Comparison of ENCODE assay signal across 1 cellular context in genomic region chr14:103820908-103821307, GRCh38.
TF ChIP-seq lines count a peak whose summit lies in the region.

No MANE protein-coding gene starts in this region.

TF ChIP-seq in HEK293, 187 proteins besides CTCF, POLR2A, EP300 and RAD21 (continued from another document and continues in another):
- no peak for TF ChIP-seq ZNF76 (tag by site-specific recombination; IDR thresholded peaks at IDR 0.05; ENCODE audit: borderline replicate concordance, low read depth)
- TF ChIP-seq SP2 (tag by site-specific recombination; IDR thresholded peaks at IDR 0.05), result no peak
- no peak for TF ChIP-seq ZNF169 (tag by site-specific recombination; IDR thresholded peaks at IDR 0.05)
- no peak; the same call in 1 of the 2 replicates for TF ChIP-seq PRDM4 (tag by site-specific recombination; IDR thresholded peaks at IDR 0.05)
- no peak for TF ChIP-seq ZNF701 (tag by site-specific recombination; IDR thresholded peaks at IDR 0.05)
- no peak for TF ChIP-seq ZNF555 (tag by site-specific recombination; conservative IDR thresholded peaks at IDR 0.05)
- no peak for TF ChIP-seq ZNF792 (tag by site-specific recombination; IDR thresholded peaks at IDR 0.05)
- TF ChIP-seq, protein P1, sequence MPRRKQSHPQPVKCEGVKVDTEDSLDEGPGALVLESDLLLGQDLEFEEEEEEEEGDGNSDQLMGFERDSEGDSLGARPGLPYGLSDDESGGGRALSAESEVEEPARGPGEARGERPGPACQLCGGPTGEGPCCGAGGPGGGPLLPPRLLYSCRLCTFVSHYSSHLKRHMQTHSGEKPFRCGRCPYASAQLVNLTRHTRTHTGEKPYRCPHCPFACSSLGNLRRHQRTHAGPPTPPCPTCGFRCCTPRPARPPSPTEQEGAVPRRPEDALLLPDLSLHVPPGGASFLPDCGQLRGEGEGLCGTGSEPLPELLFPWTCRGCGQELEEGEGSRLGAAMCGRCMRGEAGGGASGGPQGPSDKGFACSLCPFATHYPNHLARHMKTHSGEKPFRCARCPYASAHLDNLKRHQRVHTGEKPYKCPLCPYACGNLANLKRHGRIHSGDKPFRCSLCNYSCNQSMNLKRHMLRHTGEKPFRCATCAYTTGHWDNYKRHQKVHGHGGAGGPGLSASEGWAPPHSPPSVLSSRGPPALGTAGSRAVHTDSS (tag by site-specific recombination; IDR thresholded peaks at IDR 0.05), result no peak
- TF ChIP-seq ZFP37 (tag by site-specific recombination; IDR thresholded peaks at IDR 0.05), result no peak
- TF ChIP-seq, protein P2, sequence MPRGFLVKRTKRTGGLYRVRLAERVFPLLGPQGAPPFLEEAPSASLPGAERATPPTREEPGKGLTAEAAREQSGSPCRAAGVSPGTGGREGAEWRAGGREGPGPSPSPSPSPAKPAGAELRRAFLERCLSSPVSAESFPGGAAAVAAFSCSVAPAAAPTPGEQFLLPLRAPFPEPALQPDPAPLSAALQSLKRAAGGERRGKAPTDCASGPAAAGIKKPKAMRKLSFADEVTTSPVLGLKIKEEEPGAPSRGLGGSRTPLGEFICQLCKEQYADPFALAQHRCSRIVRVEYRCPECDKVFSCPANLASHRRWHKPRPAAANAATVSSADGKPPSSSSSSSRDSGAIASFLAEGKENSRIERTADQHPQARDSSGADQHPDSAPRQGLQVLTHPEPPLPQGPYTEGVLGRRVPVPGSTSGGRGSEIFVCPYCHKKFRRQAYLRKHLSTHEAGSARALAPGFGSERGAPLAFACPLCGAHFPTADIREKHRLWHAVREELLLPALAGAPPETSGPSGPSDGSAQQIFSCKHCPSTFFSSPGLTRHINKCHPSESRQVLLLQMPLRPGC (tag by site-specific recombination; IDR thresholded peaks at IDR 0.05), result peak; percentile 71
- TF ChIP-seq ZNF747 (tag by site-specific recombination; IDR thresholded peaks at IDR 0.05), result no peak
- TF ChIP-seq WT1 (tag by site-specific recombination; IDR thresholded peaks at IDR 0.05), result peak; percentile 73
- TF ChIP-seq ZNF561 (tag by site-specific recombination; IDR thresholded peaks at IDR 0.05; ENCODE audit: borderline replicate concordance), result no peak
- TF ChIP-seq ZNF830 (tag by site-specific recombination; IDR thresholded peaks at IDR 0.05; ENCODE audit: low read depth), result no peak
- TF ChIP-seq ZNF157 (tag by site-specific recombination; IDR thresholded peaks at IDR 0.05), result no peak
- TF ChIP-seq ZNF677 (tag by site-specific recombination; IDR thresholded peaks at IDR 0.05), result no peak
- TF ChIP-seq ZIC2 (tag by site-specific recombination; IDR thresholded peaks at IDR 0.05), result no peak
- peak; percentile 91 for TF ChIP-seq GFI1B (tag by site-specific recombination; IDR thresholded peaks at IDR 0.05)
- no peak for TF ChIP-seq SP3 (tag by site-specific recombination; IDR thresholded peaks at IDR 0.05)
- TF ChIP-seq, protein P3, sequence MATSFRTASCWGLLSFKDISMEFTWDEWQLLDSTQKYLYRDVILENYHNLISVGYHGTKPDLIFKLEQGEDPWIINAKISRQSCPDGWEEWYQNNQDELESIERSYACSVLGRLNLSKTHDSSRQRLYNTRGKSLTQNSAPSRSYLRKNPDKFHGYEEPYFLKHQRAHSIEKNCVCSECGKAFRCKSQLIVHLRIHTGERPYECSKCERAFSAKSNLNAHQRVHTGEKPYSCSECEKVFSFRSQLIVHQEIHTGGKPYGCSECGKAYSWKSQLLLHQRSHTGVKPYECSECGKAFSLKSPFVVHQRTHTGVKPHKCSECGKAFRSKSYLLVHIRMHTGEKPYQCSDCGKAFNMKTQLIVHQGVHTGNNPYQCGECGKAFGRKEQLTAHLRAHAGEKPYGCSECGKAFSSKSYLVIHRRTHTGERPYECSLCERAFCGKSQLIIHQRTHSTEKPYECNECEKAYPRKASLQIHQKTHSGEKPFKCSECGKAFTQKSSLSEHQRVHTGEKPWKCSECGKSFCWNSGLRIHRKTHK (tag by site-specific recombination; IDR thresholded peaks at IDR 0.05), result no peak
- TF ChIP-seq ZNF302 (tag by site-specific recombination; IDR thresholded peaks at IDR 0.05; ENCODE audit: low read depth), result no peak
- TF ChIP-seq BCL11A (tag by site-specific recombination; IDR thresholded peaks at IDR 0.05; ENCODE audit: low read depth), result peak; percentile 69; the same call in 1 of the 2 replicates
- TF ChIP-seq, protein P4, sequence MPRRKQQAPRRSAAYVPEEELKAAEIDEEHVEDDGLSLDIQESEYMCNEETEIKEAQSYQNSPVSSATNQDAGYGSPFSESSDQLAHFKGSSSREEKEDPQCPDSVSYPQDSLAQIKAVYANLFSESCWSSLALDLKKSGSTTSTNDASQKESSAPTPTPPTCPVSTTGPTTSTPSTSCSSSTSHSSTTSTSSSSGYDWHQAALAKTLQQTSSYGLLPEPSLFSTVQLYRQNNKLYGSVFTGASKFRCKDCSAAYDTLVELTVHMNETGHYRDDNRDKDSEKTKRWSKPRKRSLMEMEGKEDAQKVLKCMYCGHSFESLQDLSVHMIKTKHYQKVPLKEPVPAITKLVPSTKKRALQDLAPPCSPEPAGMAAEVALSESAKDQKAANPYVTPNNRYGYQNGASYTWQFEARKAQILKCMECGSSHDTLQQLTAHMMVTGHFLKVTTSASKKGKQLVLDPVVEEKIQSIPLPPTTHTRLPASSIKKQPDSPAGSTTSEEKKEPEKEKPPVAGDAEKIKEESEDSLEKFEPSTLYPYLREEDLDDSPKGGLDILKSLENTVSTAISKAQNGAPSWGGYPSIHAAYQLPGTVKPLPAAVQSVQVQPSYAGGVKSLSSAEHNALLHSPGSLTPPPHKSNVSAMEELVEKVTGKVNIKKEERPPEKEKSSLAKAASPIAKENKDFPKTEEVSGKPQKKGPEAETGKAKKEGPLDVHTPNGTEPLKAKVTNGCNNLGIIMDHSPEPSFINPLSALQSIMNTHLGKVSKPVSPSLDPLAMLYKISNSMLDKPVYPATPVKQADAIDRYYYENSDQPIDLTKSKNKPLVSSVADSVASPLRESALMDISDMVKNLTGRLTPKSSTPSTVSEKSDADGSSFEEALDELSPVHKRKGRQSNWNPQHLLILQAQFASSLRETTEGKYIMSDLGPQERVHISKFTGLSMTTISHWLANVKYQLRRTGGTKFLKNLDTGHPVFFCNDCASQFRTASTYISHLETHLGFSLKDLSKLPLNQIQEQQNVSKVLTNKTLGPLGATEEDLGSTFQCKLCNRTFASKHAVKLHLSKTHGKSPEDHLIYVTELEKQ (tag by site-specific recombination; IDR thresholded peaks at IDR 0.05; ENCODE audit: borderline replicate concordance), result peak; percentile 61; the same call in 1 of the 2 replicates
- no peak for TF ChIP-seq ZNF391 (tag by site-specific recombination; IDR thresholded peaks at IDR 0.05; ENCODE audit: borderline replicate concordance, low read depth)
- TF ChIP-seq ZSCAN30 (tag by site-specific recombination; IDR thresholded peaks at IDR 0.05), result peak; percentile 57; the same call in 1 of the 2 replicates
- no peak for TF ChIP-seq ZNF280C (tag by site-specific recombination; IDR thresholded peaks at IDR 0.05)
- peak; percentile 46; the same call in 1 of the 2 replicates for TF ChIP-seq ZXDB (tag by site-specific recombination; IDR thresholded peaks at IDR 0.05)
- no peak for TF ChIP-seq ZFP41 (tag by site-specific recombination; IDR thresholded peaks at IDR 0.05; ENCODE audit: borderline replicate concordance)
- no peak for TF ChIP-seq ZNF521 (tag by site-specific recombination; IDR thresholded peaks at IDR 0.05)
- no peak for TF ChIP-seq ZNF324 (tag by site-specific recombination; IDR thresholded peaks at IDR 0.05)
- peak; percentile 52; the same call in 1 of the 2 replicates for TF ChIP-seq FEZF1 (tag by site-specific recombination; IDR thresholded peaks at IDR 0.05)
- no peak for TF ChIP-seq ZNF214 (tag by site-specific recombination; IDR thresholded peaks at IDR 0.05; ENCODE audit: borderline replicate concordance)
- no peak for TF ChIP-seq ZFP3 (tag by site-specific recombination; IDR thresholded peaks at IDR 0.05; ENCODE audit: low read depth)
- TF ChIP-seq ZBTB11 (tag by site-specific recombination; conservative IDR thresholded peaks at IDR 0.05; ENCODE audit: low read depth), result no peak
- TF ChIP-seq ZNF645 (tag by site-specific recombination; IDR thresholded peaks at IDR 0.05), result no peak
- TF ChIP-seq ZNF202 (tag by site-specific recombination; IDR thresholded peaks at IDR 0.05; ENCODE audit: borderline replicate concordance), result no peak
- TF ChIP-seq SCRT1 (tag by site-specific recombination; IDR thresholded peaks at IDR 0.05; ENCODE audit: borderline replicate concordance), result no peak
- no peak for TF ChIP-seq ZNF174 (tag by site-specific recombination; IDR thresholded peaks at IDR 0.05)
- TF ChIP-seq, protein P5, sequence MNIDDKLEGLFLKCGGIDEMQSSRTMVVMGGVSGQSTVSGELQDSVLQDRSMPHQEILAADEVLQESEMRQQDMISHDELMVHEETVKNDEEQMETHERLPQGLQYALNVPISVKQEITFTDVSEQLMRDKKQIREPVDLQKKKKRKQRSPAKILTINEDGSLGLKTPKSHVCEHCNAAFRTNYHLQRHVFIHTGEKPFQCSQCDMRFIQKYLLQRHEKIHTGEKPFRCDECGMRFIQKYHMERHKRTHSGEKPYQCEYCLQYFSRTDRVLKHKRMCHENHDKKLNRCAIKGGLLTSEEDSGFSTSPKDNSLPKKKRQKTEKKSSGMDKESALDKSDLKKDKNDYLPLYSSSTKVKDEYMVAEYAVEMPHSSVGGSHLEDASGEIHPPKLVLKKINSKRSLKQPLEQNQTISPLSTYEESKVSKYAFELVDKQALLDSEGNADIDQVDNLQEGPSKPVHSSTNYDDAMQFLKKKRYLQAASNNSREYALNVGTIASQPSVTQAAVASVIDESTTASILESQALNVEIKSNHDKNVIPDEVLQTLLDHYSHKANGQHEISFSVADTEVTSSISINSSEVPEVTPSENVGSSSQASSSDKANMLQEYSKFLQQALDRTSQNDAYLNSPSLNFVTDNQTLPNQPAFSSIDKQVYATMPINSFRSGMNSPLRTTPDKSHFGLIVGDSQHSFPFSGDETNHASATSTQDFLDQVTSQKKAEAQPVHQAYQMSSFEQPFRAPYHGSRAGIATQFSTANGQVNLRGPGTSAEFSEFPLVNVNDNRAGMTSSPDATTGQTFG (tag by site-specific recombination; IDR thresholded peaks at IDR 0.05; ENCODE audit: borderline replicate concordance), result no peak
- TF ChIP-seq MEIS1 (CRISPR knock-in tag; IDR thresholded peaks at IDR 0.05; ENCODE audit: borderline replicate concordance), result no peak
- TF ChIP-seq ZSCAN23 (tag by site-specific recombination; IDR thresholded peaks at IDR 0.05), result no peak
- TF ChIP-seq EGR2 (tag by site-specific recombination; IDR thresholded peaks at IDR 0.05; ENCODE audit: low read depth), result no peak
